In genomic region chr16:87661561-87661960, GRCh38 we compare ENCODE assay signal across 1 cellular context.
TF ChIP-seq lines count a peak whose summit lies in the region.

No MANE protein-coding gene starts in this region.

TF ChIP-seq in HepG2, 621 proteins besides CTCF, POLR2A, EP300 and RAD21 (continued from another document and continues in another):
- TF ChIP-seq TRIM22 (IDR thresholded peaks at IDR 0.05) (no peak), ZHX1 (CRISPR knock-in tag; IDR thresholded peaks at IDR 0.05; ENCODE audit: low read depth) (no peak), ZNF839 (CRISPR knock-in tag; IDR thresholded peaks at IDR 0.05; ENCODE audit: borderline replicate concordance) (no peak), TAF1 (CRISPR knock-in tag; IDR thresholded peaks at IDR 0.05) (no peak; the same call in 1 of the 2 replicates), RXRA (CRISPR knock-in tag; IDR thresholded peaks at IDR 0.05) (no peak), ZSCAN5A (CRISPR knock-in tag; IDR thresholded peaks at IDR 0.05; ENCODE audit: borderline replicate concordance) (no peak), ZFP62 (CRISPR knock-in tag; IDR thresholded peaks at IDR 0.05) (no peak), MAFG (CRISPR knock-in tag; IDR thresholded peaks at IDR 0.05) (no peak), ZSCAN9 (CRISPR knock-in tag; IDR thresholded peaks at IDR 0.05; ENCODE audit: borderline replicate concordance) (peak; percentile 91), HHEX (CRISPR knock-in tag; IDR thresholded peaks at IDR 0.05) (0 out of 2 replicates have a peak, but pooled peaks have one; percentile 15), ZNF766 (CRISPR knock-in tag; IDR thresholded peaks at IDR 0.05; ENCODE audit: borderline replicate concordance) (peak; percentile 71; the same call in 1 of the 2 replicates), ZNF775 (CRISPR knock-in tag; IDR thresholded peaks at IDR 0.05; ENCODE audit: borderline replicate concordance) (no peak), TOE1 (CRISPR knock-in tag; IDR thresholded peaks at IDR 0.05) (no peak), HMG20A (CRISPR knock-in tag; IDR thresholded peaks at IDR 0.05; ENCODE audit: borderline replicate concordance) (no peak), HDAC6 (IDR thresholded peaks at IDR 0.05; ENCODE audit: low read depth, low read length) (no peak), NFKBIZ (CRISPR knock-in tag; IDR thresholded peaks at IDR 0.05) (no peak), HMGXB3 (CRISPR knock-in tag; IDR thresholded peaks at IDR 0.05; ENCODE audit: borderline replicate concordance) (peak; percentile 57; the same call in 1 of the 2 replicates), ZNF569 (CRISPR knock-in tag; IDR thresholded peaks at IDR 0.05; ENCODE audit: borderline replicate concordance) (no peak), ADNP (CRISPR knock-in tag; IDR thresholded peaks at IDR 0.05) (no peak), ZNF34 (CRISPR knock-in tag; IDR thresholded peaks at IDR 0.05; ENCODE audit: borderline replicate concordance) (no peak), EHMT2 (IDR thresholded peaks at IDR 0.05; ENCODE audit: borderline replicate concordance, low read depth, low read length) (peak; percentile 97), ZNF660 (CRISPR knock-in tag; IDR thresholded peaks at IDR 0.05; ENCODE audit: borderline replicate concordance, low read depth) (no peak), TCF12 (IDR thresholded peaks at IDR 0.05) (no peak), TCF12 (CRISPR knock-in tag; IDR thresholded peaks at IDR 0.05) (no peak), HOXD1 (CRISPR knock-in tag; IDR thresholded peaks at IDR 0.05) (no peak), HIVEP1 (CRISPR knock-in tag; IDR thresholded peaks at IDR 0.05) (no peak), ZNF30 (CRISPR knock-in tag; IDR thresholded peaks at IDR 0.05) (no peak), ZFAT (CRISPR knock-in tag; conservative IDR thresholded peaks at IDR 0.05) (no peak), RNF219 (CRISPR knock-in tag; IDR thresholded peaks at IDR 0.05) (no peak), HOXA5 (CRISPR knock-in tag; IDR thresholded peaks at IDR 0.05) (peak; percentile 89), ZNF136 (CRISPR knock-in tag; IDR thresholded peaks at IDR 0.05; ENCODE audit: low read depth) (no peak), ZNF260 (CRISPR knock-in tag; IDR thresholded peaks at IDR 0.05; ENCODE audit: borderline replicate concordance, low read depth) (no peak), FIP1L1 (IDR thresholded peaks at IDR 0.05; ENCODE audit: borderline replicate concordance, insufficient read depth, low read depth, low read length) (no peak), SUZ12 (IDR thresholded peaks at IDR 0.05; ENCODE audit: low read depth, low read length) (no peak), ZNF549 (CRISPR knock-in tag; IDR thresholded peaks at IDR 0.05) (no peak), KDM3A (CRISPR knock-in tag; IDR thresholded peaks at IDR 0.05; ENCODE audit: low read depth) (no peak), ZNF180 (CRISPR knock-in tag; IDR thresholded peaks at IDR 0.05; ENCODE audit: borderline replicate concordance, low read depth) (no peak), IKZF4 (CRISPR knock-in tag; IDR thresholded peaks at IDR 0.05; ENCODE audit: borderline replicate concordance, low read depth, not compliant biosample characterization) (no peak), ZNF850 (CRISPR knock-in tag; conservative IDR thresholded peaks at IDR 0.05) (no peak), ATF4 (CRISPR knock-in tag; IDR thresholded peaks at IDR 0.05) (no peak), SETDB1 (CRISPR knock-in tag; IDR thresholded peaks at IDR 0.05; ENCODE audit: borderline replicate concordance) (no peak), KDM5B (CRISPR knock-in tag; IDR thresholded peaks at IDR 0.05; ENCODE audit: borderline replicate concordance) (no peak), ZNF572 (CRISPR knock-in tag; IDR thresholded peaks at IDR 0.05) (no peak), ZBTB3 (CRISPR knock-in tag; IDR thresholded peaks at IDR 0.05; ENCODE audit: borderline replicate concordance, low read depth) (no peak), FOXA1 (IDR thresholded peaks at IDR 0.05) (no peak), FOXA1 (CRISPR knock-in tag; IDR thresholded peaks at IDR 0.05) (no peak), MNT (IDR thresholded peaks at IDR 0.05) (no peak), BRCA1 (CRISPR knock-in tag; IDR thresholded peaks at IDR 0.05) (peak; percentile 94), E2F5 (CRISPR knock-in tag; conservative IDR thresholded peaks at IDR 0.05) (no peak), DZIP1 (CRISPR knock-in tag; IDR thresholded peaks at IDR 0.05) (no peak), JUND (CRISPR knock-in tag; IDR thresholded peaks at IDR 0.05) (no peak), RCOR2 (CRISPR knock-in tag; IDR thresholded peaks at IDR 0.05) (no peak), ZBTB7A (CRISPR knock-in tag; IDR thresholded peaks at IDR 0.05) (no peak), ZNF672 (CRISPR knock-in tag; IDR thresholded peaks at IDR 0.05) (no peak)
